In the genomic region with DNA sequence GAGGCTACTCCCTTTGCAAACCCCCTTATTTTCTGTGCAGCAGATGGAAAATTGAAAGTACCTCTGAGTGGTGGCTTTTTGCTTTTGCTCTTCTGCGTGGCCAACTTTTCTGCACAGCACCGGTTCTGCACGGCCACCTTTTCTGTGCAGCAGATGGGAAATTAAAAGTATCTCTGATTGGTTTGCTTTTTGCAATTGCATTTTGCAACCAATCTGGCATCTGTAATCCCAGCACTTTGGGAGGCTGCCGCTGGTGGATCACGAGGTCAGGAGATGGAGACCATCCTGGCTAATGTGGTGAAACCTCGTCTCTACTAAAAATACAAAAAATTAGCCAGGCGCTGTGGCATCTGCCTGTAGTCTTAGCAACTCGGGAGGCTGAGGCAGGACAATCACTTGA, we compare ENCODE assay signal across 36 cellular contexts.
"Had no signal": no experiment of that assay in that cellular context is flagged by ENCODE, and none has a peak within 500 bp of the region (broad histone marks: within the 10 kb centered on the region; RNA-seq: fewer than 3 reads in every experiment).

No MANE protein-coding gene starts in this region.

- H3K27me3 ChIP-seq: adrenal gland, body of pancreas, esophagus muscularis mucosa, gastrocnemius medialis had no signal

- H3K36me3 ChIP-seq: adrenal gland, esophagus muscularis mucosa, gastrocnemius medialis, WERI-Rb-1 had no signal

- DNase-seq: activated B cell treated with CpG ODN at 0.5 μM for 24 hours; activated CD4-positive, alpha-beta memory T cell treated with anti-CD3 and anti-CD28 coated beads for 36 hours; activated CD4-positive, alpha-beta T cell treated with anti-CD3 and anti-CD28 coated beads for 48 hours; activated CD4-positive, alpha-beta T cell treated with anti-CD3 and anti-CD28 coated beads, Interleukin-2, amount 50 U/mL, for 1 hour; activated CD8-positive, alpha-beta memory T cell treated with anti-CD3 and anti-CD28 coated beads, Interleukin-2, amount 10 ng/mL, durations not matched to agents 7 days and 5 days; activated CD8-positive, alpha-beta memory T cell treated with anti-CD3 and anti-CD28 coated beads, Interleukin-2, amount 50 U/mL, for 4 hours; activated CD8-positive, alpha-beta T cell treated with anti-CD3 and anti-CD28 coated beads, Interleukin-2, amount 10 ng/mL, durations not matched to agents 7 days and 5 days; activated effector memory CD4-positive, alpha-beta T cell treated with anti-CD3 and anti-CD28 coated beads, Interleukin-2, amount 50 U/mL, for 16 hours; activated naive CD4-positive, alpha-beta T cell treated with anti-CD3 and anti-CD28 coated beads for 36 hours; activated naive CD8-positive, alpha-beta T cell treated with anti-CD3 and anti-CD28 coated beads for 36 hours; activated naive CD8-positive, alpha-beta T cell treated with anti-CD3 and anti-CD28 coated beads, Interleukin-2, amount 50 U/mL, for 24 hours; activated T-cell treated with anti-CD3 and anti-CD28 coated beads, Interleukin-2, amount 50 U/mL, for 1 hour; activated T-cell treated with anti-CD3 and anti-CD28 coated beads, Interleukin-2, amount 50 U/mL, for 48 hours; adrenal gland; amygdala; aorta; body of pancreas; caudate nucleus; cortex of kidney; dermis blood vessel endothelial cell; effector CD4-positive, alpha-beta T cell; effector memory CD8-positive, alpha-beta T cell; erythroblast; foreskin keratinocyte; gastrocnemius medialis; glutamatergic neuron; T-helper 1 cell; T-helper 17 cell; T1000; WERI-Rb-1 had no signal

- H3K27ac ChIP-seq: adrenal gland, body of pancreas, esophagus muscularis mucosa, foreskin keratinocyte, gastrocnemius medialis, WERI-Rb-1 had no signal

- H3K27me3 Mint-ChIP-seq: activated B cell treated with CpG ODN at 0.5 μM for 24 hours; activated CD8-positive, alpha-beta memory T cell treated with anti-CD3 and anti-CD28 coated beads, Interleukin-2, amount 10 ng/mL, durations not matched to agents 7 days and 5 days; activated naive CD4-positive, alpha-beta T cell treated with anti-CD3 and anti-CD28 coated beads, Interleukin-2, amount 50 U/mL, for 24 hours; activated naive CD8-positive, alpha-beta T cell treated with anti-CD3 and anti-CD28 coated beads, Interleukin-2, amount 50 U/mL, for 24 hours; effector memory CD8-positive, alpha-beta T cell had no signal

- H3K9me3 ChIP-seq: adrenal gland, body of pancreas, esophagus muscularis mucosa, gastrocnemius medialis had no signal

- H3K27ac Mint-ChIP-seq: activated B cell treated with CpG ODN at 0.5 μM for 24 hours; activated CD4-positive, alpha-beta memory T cell treated with anti-CD3 and anti-CD28 coated beads for 36 hours; activated CD8-positive, alpha-beta memory T cell treated with anti-CD3 and anti-CD28 coated beads, Interleukin-2, amount 10 ng/mL, durations not matched to agents 7 days and 5 days; activated CD8-positive, alpha-beta T cell treated with anti-CD3 and anti-CD28 coated beads, Interleukin-2, amount 10 ng/mL, durations not matched to agents 7 days and 5 days; activated naive CD4-positive, alpha-beta T cell treated with anti-CD3 and anti-CD28 coated beads for 36 hours; activated naive CD4-positive, alpha-beta T cell treated with anti-CD3 and anti-CD28 coated beads, Interleukin-2, amount 50 U/mL, for 24 hours; activated naive CD8-positive, alpha-beta T cell treated with anti-CD3 and anti-CD28 coated beads for 36 hours; activated naive CD8-positive, alpha-beta T cell treated with anti-CD3 and anti-CD28 coated beads, Interleukin-2, amount 50 U/mL, for 24 hours; activated T-helper 1 cell treated with anti-CD3 and anti-CD28 coated beads, Interleukin-12 subunit alpha, Interleukin-12 subunit beta, Interleukin-2, Interleukin-4 antibody, amounts not matched to agents 30 ng/mL and 10 ng/mL and 1 ng/mL, durations not matched to agents 14 hours and 24 hours and 36 hours; activated T-helper 2 cell treated with anti-CD3 and anti-CD28 coated beads, Interferon-gamma antibody, Interleukin-2, Interleukin-4, amounts not matched to agents 10 μg/mL and 5 μg/mL and 100 μg/mL, durations not matched to agents 14 hours and 24 hours and 36 hours; effector memory CD8-positive, alpha-beta T cell; T-helper 17 cell; T-helper 2 cell treated with Interferon-gamma antibody and Interleukin-4, amounts not matched to agents 5 μg/mL and 100 μg/mL, for 36 hours had no signal

- H3K4me3 Mint-ChIP-seq: activated B cell treated with CpG ODN at 0.5 μM for 24 hours; activated CD4-positive, alpha-beta memory T cell treated with anti-CD3 and anti-CD28 coated beads for 36 hours; activated CD8-positive, alpha-beta memory T cell treated with anti-CD3 and anti-CD28 coated beads, Interleukin-2, amount 10 ng/mL, durations not matched to agents 7 days and 5 days; activated CD8-positive, alpha-beta T cell treated with anti-CD3 and anti-CD28 coated beads, Interleukin-2, amount 10 ng/mL, durations not matched to agents 7 days and 5 days; activated naive CD4-positive, alpha-beta T cell treated with anti-CD3 and anti-CD28 coated beads for 36 hours; activated naive CD4-positive, alpha-beta T cell treated with anti-CD3 and anti-CD28 coated beads, Interleukin-2, amount 50 U/mL, for 24 hours; activated naive CD8-positive, alpha-beta T cell treated with anti-CD3 and anti-CD28 coated beads for 36 hours; activated naive CD8-positive, alpha-beta T cell treated with anti-CD3 and anti-CD28 coated beads, Interleukin-2, amount 50 U/mL, for 24 hours; activated T-helper 1 cell treated with anti-CD3 and anti-CD28 coated beads, Interleukin-12 subunit alpha, Interleukin-12 subunit beta, Interleukin-2, Interleukin-4 antibody, amounts not matched to agents 30 ng/mL and 10 ng/mL and 1 ng/mL, durations not matched to agents 14 hours and 24 hours and 36 hours; effector memory CD8-positive, alpha-beta T cell; T-helper 17 cell; T-helper 2 cell treated with Interferon-gamma antibody and Interleukin-4, amounts not matched to agents 5 μg/mL and 100 μg/mL, for 36 hours had no signal

- H3K36me3 Mint-ChIP-seq: activated CD4-positive, alpha-beta memory T cell treated with anti-CD3 and anti-CD28 coated beads for 36 hours; activated CD8-positive, alpha-beta memory T cell treated with anti-CD3 and anti-CD28 coated beads, Interleukin-2, amount 10 ng/mL, durations not matched to agents 7 days and 5 days; activated naive CD4-positive, alpha-beta T cell treated with anti-CD3 and anti-CD28 coated beads, Interleukin-2, amount 50 U/mL, for 24 hours had no signal

- H3K4me1 ChIP-seq: adrenal gland, body of pancreas, esophagus muscularis mucosa, foreskin keratinocyte, gastrocnemius medialis had no signal

- H3K4me1 Mint-ChIP-seq: activated B cell treated with CpG ODN at 0.5 μM for 24 hours; activated CD8-positive, alpha-beta memory T cell treated with anti-CD3 and anti-CD28 coated beads, Interleukin-2, amount 10 ng/mL, durations not matched to agents 7 days and 5 days; activated naive CD4-positive, alpha-beta T cell treated with anti-CD3 and anti-CD28 coated beads, Interleukin-2, amount 50 U/mL, for 24 hours; activated naive CD8-positive, alpha-beta T cell treated with anti-CD3 and anti-CD28 coated beads for 36 hours; activated naive CD8-positive, alpha-beta T cell treated with anti-CD3 and anti-CD28 coated beads, Interleukin-2, amount 50 U/mL, for 24 hours; T-helper 17 cell had no signal

- H3K4me3 ChIP-seq: adrenal gland, body of pancreas, esophagus muscularis mucosa, gastrocnemius medialis had no signal

- H3K9me3 Mint-ChIP-seq: activated naive CD4-positive, alpha-beta T cell treated with anti-CD3 and anti-CD28 coated beads, Interleukin-2, amount 50 U/mL, for 24 hours had no signal

- ATAC-seq: activated CD4-positive, CD25-positive, alpha-beta regulatory T cell treated with anti-CD3 and anti-CD28 coated beads, Interleukin-2, amount 50 U/mL, for 24 hours; activated CD8-positive, alpha-beta memory T cell treated with anti-CD3 and anti-CD28 coated beads, Interleukin-2, amount 10 ng/mL, durations not matched to agents 7 days and 5 days; activated CD8-positive, alpha-beta T cell treated with anti-CD3 and anti-CD28 coated beads, Interleukin-2, amount 10 ng/mL, durations not matched to agents 7 days and 5 days; activated naive CD8-positive, alpha-beta T cell treated with anti-CD3 and anti-CD28 coated beads, Interleukin-2, amount 50 U/mL, for 24 hours; body of pancreas; effector memory CD8-positive, alpha-beta T cell; foreskin keratinocyte; gastrocnemius medialis; T-helper 17 cell had no signal
